ENCODE assay signal across 8 cellular contexts in genomic region chr16:528111-529011, GRCh38.
DNase-seq lines count a peak whose midpoint lies in the region; TF ChIP-seq lines count a peak whose summit lies in the region.

No MANE protein-coding gene starts in this region.

- no peaks in the 10 kb centered on the region for H3K9me3 ChIP-seq in ES-I3 (ENCODE audit: control insufficient read depth, insufficient read depth, low read length)
- H3K9me3 ChIP-seq in OCI-LY3 (ENCODE audit: insufficient read depth, low read length), result no peaks in the 10 kb centered on the region
- no peaks in the 10 kb centered on the region for H3K9me3 ChIP-seq in iPS-18a (ENCODE audit: control insufficient read depth, low read depth, low read length)

- H3K4me3 ChIP-seq in HFF-Myc (replicated peaks; ENCODE audit: low read depth, low read length), result peak overlapping the region; percentile 88
- H3K4me3 ChIP-seq in OCI-LY3 (ENCODE audit: low read length), result peak overlapping the region; percentile 96
- H3K4me3 ChIP-seq in iPS-18a (ENCODE audit: low read length), result peak overlapping the region; percentile 64

- H4K20me1 ChIP-seq in OCI-LY3 (ENCODE audit: insufficient read depth, low read length), result peaks cover 25% of the 10 kb centered on the region

- no peak overlapping the region for H2AFZ ChIP-seq in OCI-LY3 (ENCODE audit: low read depth, low read length)

- no peak for DNase-seq in HFF-Myc (ENCODE audit: extremely low read depth, low read depth)
- peak; percentile 18 to 28 (median 21) for DNase-seq in stimulated activated CD4-positive, alpha-beta T cell treated with anti-CD3 and anti-CD28 coated beads, Interleukin-12 subunit alpha, Interleukin-12 subunit beta, amount 100 ng/mL, for 48 hours (ENCODE audit: low read depth in 2 of 3, low spot score in 1 of 3)
- DNase-seq in NCI-H510A (lab: John Stamatoyannopoulos, UW), result no peak
- no peak for DNase-seq in superior temporal gyrus (ENCODE audit: extremely low spot score)

- peak overlapping the region; percentile 94 for H3K4me3 Mint-ChIP-seq in activated naive CD8-positive, alpha-beta T cell

- peak overlapping the region; percentile 53 for H3K27ac ChIP-seq in OCI-LY3 (ENCODE audit: low read length)
- H3K27ac ChIP-seq in iPS-18a (ENCODE audit: low read length), result no peak overlapping the region

- no peaks in the 10 kb centered on the region for H3K27me3 Mint-ChIP-seq in activated naive CD8-positive, alpha-beta T cell

- TF ChIP-seq CTCF in HFF-Myc (IDR thresholded peaks at IDR 0.05; ENCODE audit: low read depth, low read length, missing control alignments), result no peak
- TF ChIP-seq CTCF in OCI-LY3 (IDR thresholded peaks at IDR 0.05; ENCODE audit: low read depth, low read length), result no peak

- H3K9ac ChIP-seq in ES-I3 (ENCODE audit: low read depth, low read length) (peak overlapping the region; percentile 67), OCI-LY3 (ENCODE audit: low read length) (peak overlapping the region; percentile 92), iPS-18a (ENCODE audit: low read length) (peak overlapping the region; percentile 67)

- no peaks in the 10 kb centered on the region for H3K9me3 Mint-ChIP-seq in activated naive CD8-positive, alpha-beta T cell (ENCODE audit: low read depth)

- H3K27me3 ChIP-seq in OCI-LY3 (ENCODE audit: low read depth, low read length) (no peaks in the 10 kb centered on the region), iPS-18a (ENCODE audit: control insufficient read depth, insufficient read depth, low read length) (no peaks in the 10 kb centered on the region)

- H3K36me3 Mint-ChIP-seq in activated naive CD8-positive, alpha-beta T cell, result peaks cover 2% of the 10 kb centered on the region

- peak overlapping the region; percentile 92 for H3K27ac Mint-ChIP-seq in activated naive CD8-positive, alpha-beta T cell

- peaks cover 74% of the 10 kb centered on the region for H3K79me2 ChIP-seq in OCI-LY3 (ENCODE audit: low read length)

- peaks cover 17% of the 10 kb centered on the region for H3K4me1 Mint-ChIP-seq in activated naive CD8-positive, alpha-beta T cell (ENCODE audit: low read depth)

- peak overlapping the region; percentile 88 for H3K4me2 ChIP-seq in OCI-LY3 (ENCODE audit: low read length)

- no peaks in the 10 kb centered on the region for H3K36me3 ChIP-seq in ES-I3 (ENCODE audit: insufficient read depth, low read length)
- peaks cover 12% of the 10 kb centered on the region for H3K36me3 ChIP-seq in OCI-LY3 (replicated peaks; ENCODE audit: low read depth, low read length)
- H3K36me3 ChIP-seq in iPS-18a (ENCODE audit: control insufficient read depth, low read depth, low read length), result no peaks in the 10 kb centered on the region

- H3K4me1 ChIP-seq in ES-I3 (ENCODE audit: insufficient read depth, low read length) (peaks cover 17% of the 10 kb centered on the region; the same call in 1 of the 2 replicates), OCI-LY3 (ENCODE audit: low read length) (peaks cover 28% of the 10 kb centered on the region), iPS-18a (ENCODE audit: control insufficient read depth, low read depth, low read length) (peaks cover 13% of the 10 kb centered on the region)

Comparison
In these comparisons a context has a peak if more than half of its experiments do, and no peak if none do; other contexts are left out.
1. DNase-seq: peak in stimulated activated CD4-positive, alpha-beta T cell treated with anti-CD3 and anti-CD28 coated beads, Interleukin-12 subunit alpha, Interleukin-12 subunit beta, amount 100 ng/mL, for 48 hours (3 of 3); none in HFF-Myc (single experiment), NCI-H510A (single experiment) and superior temporal gyrus (single experiment).
2. Peak in every context shown above with its lines, with median percentiles within 50 percentile points of each other: H3K9ac ChIP-seq and H3K4me3 ChIP-seq.